ENCODE assay signal across 22 cellular contexts in genomic region chr7:144826248-144826647, GRCh38. TPM values are rescaled to one million over a fixed set of nuclear protein-coding genes. Genes with fewer than 3 reads are reported as not detected.
DNase-seq lines count a peak whose midpoint lies in the region; ATAC-seq, FAIRE-seq and TF ChIP-seq lines count a peak whose summit lies in the region.
"Had no signal": no experiment of that assay in that cellular context is flagged by ENCODE, and none has a peak within 500 bp of the region (broad histone marks: within the 10 kb centered on the region; RNA-seq: fewer than 3 reads in every experiment).

No MANE protein-coding gene starts in this region.

- H3K79me2 ChIP-seq in Karpas-422 (ENCODE audit: low read length): no peaks in the 10 kb centered on the region

- peak overlapping the region; percentile 26 for H3K27ac ChIP-seq in mesenchymal stem cell (ENCODE audit: low read length, poor library complexity, severe bottlenecking)
- no peak overlapping the region for H3K27ac ChIP-seq in Karpas-422 (ENCODE audit: low read length)
- H3K27ac ChIP-seq in prostate gland: no peak overlapping the region
- H3K27ac ChIP-seq: pancreas, sigmoid colon, transverse colon had no signal

- no peak overlapping the region for H3K4me2 ChIP-seq in mesenchymal stem cell (ENCODE audit: low read length, poor library complexity, severe bottlenecking)
- H3K4me2 ChIP-seq in Karpas-422 (ENCODE audit: low read depth, low read length, poor library complexity, severe bottlenecking): no peak overlapping the region

- H3K4ac ChIP-seq in mesenchymal stem cell (ENCODE audit: low read depth in 1 of 2, low read length in 2 of 2): no peak overlapping the region

- H3K14ac ChIP-seq in mesenchymal stem cell (ENCODE audit: low read length in 2 of 2): no peak overlapping the region

- intact Hi-C loops in Right ventricle myocardium superior (cut with DNase I) (no loop called here), prostate gland (cut with DNase I) (no loop called here)

- H3K18ac ChIP-seq in mesenchymal stem cell (ENCODE audit: low read depth in 1 of 2, low read length in 2 of 2): no peak overlapping the region

- H2BK120ac ChIP-seq in mesenchymal stem cell (ENCODE audit: low read depth, low read length): no peak overlapping the region

- peak; percentile 36 for FAIRE-seq in H54 (lab: Jason Lieb, UNC)
- FAIRE-seq: D721Med, K562 had no signal

- no peak overlapping the region for H2BK12ac ChIP-seq in mesenchymal stem cell (ENCODE audit: low read length in 2 of 2)

- H4K91ac ChIP-seq in mesenchymal stem cell (ENCODE audit: low read length): no peak overlapping the region

- no peaks in the 10 kb centered on the region for H3K9me2 ChIP-seq in Karpas-422 (replicated peaks; ENCODE audit: insufficient read depth, low read length)

- H3K27me3 ChIP-seq in mesenchymal stem cell (ENCODE audit: control insufficient read depth in 1 of 2, insufficient read depth in 1 of 2, low read length in 2 of 2): no peaks in the 10 kb centered on the region
- H3K27me3 ChIP-seq in Karpas-422 (ENCODE audit: low read length): no peaks in the 10 kb centered on the region
- no peaks in the 10 kb centered on the region for H3K27me3 ChIP-seq in prostate gland (replicated peaks; ENCODE audit: insufficient read depth)
- H3K27me3 ChIP-seq: pancreas, sigmoid colon, transverse colon had no signal

- H3K4me3 ChIP-seq in cardiac fibroblast (replicated peaks in 1 of 2; ENCODE audit: low read depth in 2 of 2, low read length in 2 of 2): no peak overlapping the region
- no peak overlapping the region for H3K4me3 ChIP-seq in mesenchymal stem cell (ENCODE audit: insufficient read depth in 1 of 2, low read depth in 1 of 2, low read length in 2 of 2)
- no peak overlapping the region for H3K4me3 ChIP-seq in Karpas-422 (ENCODE audit: low read length)
- no peak overlapping the region for H3K4me3 ChIP-seq in prostate gland
- H3K4me3 ChIP-seq: K562, pancreas, sigmoid colon, transverse colon had no signal

- no peak overlapping the region for H2BK5ac ChIP-seq in mesenchymal stem cell (ENCODE audit: low read depth, low read length, poor library complexity, severe bottlenecking)

- H2BK15ac ChIP-seq in mesenchymal stem cell (ENCODE audit: low read depth, poor library complexity, severe bottlenecking): no peak overlapping the region

- TF ChIP-seq CTCF in cardiac fibroblast (IDR thresholded peaks at IDR 0.05; ENCODE audit: low read depth, low read length) (no peak), prostate gland (IDR thresholded peaks at IDR 0.05) (no peak)

- no peak for ATAC-seq in GM21619 (IDR thresholded peaks at IDR 0.05; ENCODE audit: unreplicated experiment)
- no peak for ATAC-seq in Right ventricle myocardium superior (ENCODE audit: poor library complexity)
- ATAC-seq: activated CD4-positive, CD25-positive, alpha-beta regulatory T cell treated with anti-CD3 and anti-CD28 coated beads, Interleukin-2, amount 50 U/mL, for 24 hours; K562; pancreas had no signal

- H2AFZ ChIP-seq in mesenchymal stem cell (ENCODE audit: low read depth, low read length): no peak overlapping the region
- H2AFZ ChIP-seq in Karpas-422 (ENCODE audit: low read length): no peak overlapping the region

- peak overlapping the region; percentile 76 for H3K9ac ChIP-seq in mesenchymal stem cell (ENCODE audit: low read length)
- no peak overlapping the region for H3K9ac ChIP-seq in Karpas-422 (ENCODE audit: low read length)

- H3K23ac ChIP-seq in mesenchymal stem cell (ENCODE audit: low read length in 2 of 2): no peak overlapping the region

- H3K9me3 ChIP-seq in mesenchymal stem cell (ENCODE audit: control insufficient read depth, low read length) (no peaks in the 10 kb centered on the region), Karpas-422 (ENCODE audit: low read length) (no peaks in the 10 kb centered on the region), prostate gland (no peaks in the 10 kb centered on the region)
- H3K9me3 ChIP-seq: pancreas, sigmoid colon, transverse colon had no signal

- H4K20me1 ChIP-seq in Karpas-422 (ENCODE audit: insufficient read depth, low read depth, low read length): no peaks in the 10 kb centered on the region

- no peak overlapping the region for H4K8ac ChIP-seq in mesenchymal stem cell (ENCODE audit: low read length)

- DNase-seq in AG20443 (ENCODE audit: low spot score): peak; percentile 13
- no peak for DNase-seq in H54 (ENCODE audit: insufficient read length, low spot score)
- DNase-seq in cardiac fibroblast (ENCODE audit: low read depth in 2 of 2): peak; percentile 48 to 65
- no peak for DNase-seq in mesenchymal stem cell
- DNase-seq in Right ventricle myocardium superior: no peak
- DNase-seq in Karpas-422: no peak
- DNase-seq in prostate gland (ENCODE audit: low spot score): no peak
- DNase-seq: activated effector memory CD4-positive, alpha-beta T cell treated with Interleukin-2 at 50 U/mL for 16 hours; amygdala; HCEC 1CT; NCI-H187; NCI-H446 treated with DMSO at 0.1 percent for 48 hours; NK-92 treated with Interleukin-12 subunit alpha and Interleukin-12 subunit beta, amount 100 ng/mL, for 24 hours; pancreas; sigmoid colon; stimulated activated naive CD4-positive, alpha-beta T cell; T1000; transverse colon had no signal

- H3K36me3 ChIP-seq in mesenchymal stem cell (ENCODE audit: control insufficient read depth in 1 of 2, insufficient read depth in 2 of 2, low read depth in 1 of 2, low read length in 2 of 2): no peaks in the 10 kb centered on the region
- H3K36me3 ChIP-seq in Karpas-422 (ENCODE audit: insufficient read depth, low read length): no peaks in the 10 kb centered on the region
- no peaks in the 10 kb centered on the region for H3K36me3 ChIP-seq in prostate gland
- H3K36me3 ChIP-seq: pancreas, sigmoid colon, transverse colon had no signal

- H3K4me1 ChIP-seq in mesenchymal stem cell (ENCODE audit: control insufficient read depth, insufficient read depth, low read depth, low read length) (peaks cover 8% of the 10 kb centered on the region), Karpas-422 (ENCODE audit: low read length) (peaks cover 14% of the 10 kb centered on the region), prostate gland (replicated peaks) (no peaks in the 10 kb centered on the region)

- no peak for TF ChIP-seq POLR2A in H54 (IDR thresholded peaks at IDR 0.05; ENCODE audit: low read depth, low read length)
- TF ChIP-seq POLR2A in prostate gland (IDR thresholded peaks at IDR 0.05): no peak

- H3K79me1 ChIP-seq in mesenchymal stem cell (replicated peaks; ENCODE audit: low read length, poor library complexity, severe bottlenecking): peaks cover 2% of the 10 kb centered on the region

- H2AK5ac ChIP-seq in mesenchymal stem cell (ENCODE audit: low read length, severe bottlenecking): no peak overlapping the region

RNA-seq across cellular contexts. Expression of gene TPK1, which starts 9.6 kb away (rescaled TPM):
- polyA plus RNA-seq in mesenchymal stem cell (2013, experiment 1 of 2): 1.3 TPM
- polyA plus RNA-seq in mesenchymal stem cell (2013, experiment 2 of 2): 1.4 TPM
- total RNA-seq in Right ventricle myocardium superior: 2.9 TPM
- 2.8 and 11.5 TPM in 2 replicates for total RNA-seq in Karpas-422 (2014; rRNA removed; shearing (Covaris generic); ENCODE audit: low replicate concordance)
- total RNA-seq in prostate gland: 1 to 10 TPM; 4.5 to 5.1 TPM

Comparison
In these comparisons a context has a peak if more than half of its experiments do, and no peak if none do; other contexts are left out.
1. DNase-seq: peak in AG20443 (single experiment) and cardiac fibroblast (2 of 2); none in H54 (single experiment), mesenchymal stem cell (single experiment), Right ventricle myocardium superior (single experiment), Karpas-422 (single experiment) and prostate gland (single experiment).